ENCODE assay signal across 20 cellular contexts in the genomic region with DNA sequence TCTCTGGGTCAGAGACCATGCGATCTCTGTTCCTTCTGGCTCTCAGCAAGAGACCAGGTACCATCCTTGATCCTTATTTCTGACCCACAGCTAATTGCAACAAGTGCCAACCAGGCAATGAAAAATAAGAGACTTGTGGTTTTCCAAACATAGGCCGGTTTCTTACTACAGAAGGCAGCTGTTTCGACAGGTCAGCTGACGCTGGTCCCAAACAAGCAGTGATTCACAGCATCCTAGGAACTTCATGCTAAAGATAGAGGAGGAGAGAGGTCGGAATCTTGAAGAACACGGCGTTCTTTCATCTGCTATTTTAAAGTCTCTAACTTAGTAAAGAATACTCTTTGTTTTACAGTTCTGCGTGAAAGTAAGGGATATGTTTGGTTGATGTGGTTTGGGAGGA. TPM values are rescaled to one million over a fixed set of nuclear protein-coding genes. Genes with fewer than 3 reads are reported as not detected.
DNase-seq lines count a peak whose midpoint lies in the region; ATAC-seq and TF ChIP-seq lines count a peak whose summit lies in the region.
"Had no signal": no experiment of that assay in that cellular context is flagged by ENCODE, and none has a peak within 500 bp of the region (broad histone marks: within the 10 kb centered on the region; RNA-seq: fewer than 3 reads in every experiment).

No MANE protein-coding gene starts in this region.

- DNase-seq in MV-4-11 (lab: John Stamatoyannopoulos, UW) (peak; percentile 47), fibroblast of pulmonary artery (ENCODE audit: low read depth) (peak; percentile 16), nephron progenitor cell (no peak), vagina (ENCODE audit: extremely low spot score in 2 of 2) (no peak), NCI-H1048 (lab: John Stamatoyannopoulos, UW) (no peak)
- DNase-seq: activated CD8-positive, alpha-beta memory T cell treated with anti-CD3 and anti-CD28 coated beads, Interleukin-2, amount 10 ng/mL, durations not matched to agents 7 days and 5 days; activated naive CD8-positive, alpha-beta T cell treated with anti-CD3 and anti-CD28 coated beads for 36 hours; NCI-H146; NCI-H69; OCI-M1; right lobe of liver; SHP77; T-cell had no signal

- no peaks in the 10 kb centered on the region for H3K36me3 Mint-ChIP-seq in nephron progenitor cell (ENCODE audit: low read depth)
- H3K36me3 Mint-ChIP-seq: activated CD8-positive, alpha-beta memory T cell treated with anti-CD3 and anti-CD28 coated beads, Interleukin-2, amount 10 ng/mL, durations not matched to agents 7 days and 5 days; activated naive CD8-positive, alpha-beta T cell treated with anti-CD3 and anti-CD28 coated beads for 36 hours; T-cell had no signal

- no peak for TF ChIP-seq CTCF in fibroblast of pulmonary artery (IDR thresholded peaks at IDR 0.05; ENCODE audit: low read length, missing control alignments)
- no peak for TF ChIP-seq CTCF in nephron progenitor cell (IDR thresholded peaks at IDR 0.05)
- no peak for TF ChIP-seq CTCF in vagina (IDR thresholded peaks at IDR 0.05)

- peaks cover 17% of the 10 kb centered on the region for H3K9me3 Mint-ChIP-seq in nephron progenitor cell
- H3K9me3 Mint-ChIP-seq: activated naive CD8-positive, alpha-beta T cell treated with anti-CD3 and anti-CD28 coated beads for 36 hours; T-cell had no signal

- H3K27ac ChIP-seq in vagina, result peak overlapping the region; percentile 69
- H3K27ac ChIP-seq: hepatocyte, HL-60, right lobe of liver had no signal

- peaks cover 33% of the 10 kb centered on the region for H3K4me1 ChIP-seq in vagina
- H3K4me1 ChIP-seq: right lobe of liver had no signal

- no peak overlapping the region for H3K4me3 Mint-ChIP-seq in nephron progenitor cell
- H3K4me3 Mint-ChIP-seq: activated CD8-positive, alpha-beta memory T cell treated with anti-CD3 and anti-CD28 coated beads, Interleukin-2, amount 10 ng/mL, durations not matched to agents 7 days and 5 days; activated naive CD8-positive, alpha-beta T cell treated with anti-CD3 and anti-CD28 coated beads for 36 hours; B cell; T-cell had no signal

- intact Hi-C loops in vagina (cut with DNase I), result no loop called here

- peaks cover 27% of the 10 kb centered on the region for H3K4me1 Mint-ChIP-seq in nephron progenitor cell
- H3K4me1 Mint-ChIP-seq: activated CD8-positive, alpha-beta memory T cell treated with anti-CD3 and anti-CD28 coated beads, Interleukin-2, amount 10 ng/mL, durations not matched to agents 7 days and 5 days; activated naive CD8-positive, alpha-beta T cell treated with anti-CD3 and anti-CD28 coated beads for 36 hours; B cell; T-cell had no signal

- peaks cover 39% of the 10 kb centered on the region for H3K27me3 Mint-ChIP-seq in nephron progenitor cell (ENCODE audit: low read depth, poor library complexity)

- TF ChIP-seq POLR2A in vagina (IDR thresholded peaks at IDR 0.05), result no peak

- no peak for ATAC-seq in HG03196 (IDR thresholded peaks at IDR 0.05; ENCODE audit: unreplicated experiment)
- ATAC-seq in HG03135 (IDR thresholded peaks at IDR 0.05; ENCODE audit: unreplicated experiment), result no peak
- ATAC-seq: activated CD8-positive, alpha-beta memory T cell treated with anti-CD3 and anti-CD28 coated beads, Interleukin-2, amount 10 ng/mL, durations not matched to agents 7 days and 5 days; right lobe of liver; T-cell had no signal

- no peaks in the 10 kb centered on the region for H3K9me3 ChIP-seq in vagina
- H3K9me3 ChIP-seq: right lobe of liver had no signal

- H3K36me3 ChIP-seq in vagina, result no peaks in the 10 kb centered on the region
- H3K36me3 ChIP-seq: right lobe of liver had no signal

- H3K27me3 ChIP-seq in vagina, result no peaks in the 10 kb centered on the region
- H3K27me3 ChIP-seq: hepatocyte, right lobe of liver had no signal

- no peak overlapping the region for H3K4me3 ChIP-seq in fibroblast of pulmonary artery (replicated peaks; ENCODE audit: low read depth, low read length)
- H3K4me3 ChIP-seq in vagina, result no peak overlapping the region
- H3K4me3 ChIP-seq: hepatocyte, lung, right lobe of liver had no signal

- peak overlapping the region; percentile 3 for H3K27ac Mint-ChIP-seq in nephron progenitor cell
- H3K27ac Mint-ChIP-seq: activated CD8-positive, alpha-beta memory T cell treated with anti-CD3 and anti-CD28 coated beads, Interleukin-2, amount 10 ng/mL, durations not matched to agents 7 days and 5 days; activated naive CD8-positive, alpha-beta T cell treated with anti-CD3 and anti-CD28 coated beads for 36 hours; B cell; T-cell had no signal

RNA-seq across cellular contexts. Expression of gene ADGRD1, which starts 28.1 kb away (rescaled TPM):
- 35.8 TPM for total RNA-seq in vagina
- total RNA-seq: M059J had no signal

RNA-seq across cellular contexts. Expression of gene RAN, which starts 53.8 kb away (rescaled TPM):
- total RNA-seq in vagina, result 250 TPM

Comparison
In these comparisons a context has a peak if more than half of its experiments do, and no peak if none do; other contexts are left out.
1. DNase-seq: peak in MV-4-11 (single experiment) and fibroblast of pulmonary artery (single experiment); none in nephron progenitor cell (single experiment), vagina (0 of 2) and NCI-H1048 (single experiment).